1 cellular context compared by ENCODE assay signal in the genomic region with DNA sequence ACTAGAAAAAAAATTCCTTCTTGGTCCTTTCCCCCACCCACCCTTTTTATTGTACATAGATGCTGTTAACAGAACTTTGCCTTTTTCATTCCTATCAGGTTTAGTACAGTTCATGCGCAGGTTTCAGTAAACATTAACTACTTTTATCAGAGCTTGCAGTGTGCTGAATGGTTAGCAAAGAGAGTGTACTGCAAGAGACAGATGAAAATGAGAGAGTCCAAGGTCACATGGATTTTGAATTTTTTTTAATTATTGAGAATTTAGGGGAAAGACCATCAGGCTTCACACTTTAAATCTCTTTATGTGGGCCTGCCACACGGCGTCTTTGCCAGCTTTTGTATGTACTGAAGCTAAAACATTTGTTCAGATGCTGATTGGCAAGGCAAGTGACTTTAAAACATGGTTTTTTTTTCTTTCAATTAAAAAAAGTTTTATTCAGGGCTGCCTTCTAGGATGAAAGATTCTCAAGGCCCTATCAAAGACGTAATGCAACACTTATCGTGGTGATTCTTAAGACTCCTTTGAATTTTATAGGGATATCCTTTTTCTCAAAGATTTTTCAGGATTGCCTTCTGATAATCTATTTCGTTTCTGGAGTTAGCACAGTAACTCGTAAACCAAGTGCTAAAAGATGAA.
TF ChIP-seq lines count a peak whose summit lies in the region.

No MANE protein-coding gene starts in this region.

TF ChIP-seq in HepG2, 621 proteins besides CTCF, POLR2A, EP300 and RAD21 (continued from another document and continues in another):
- TF ChIP-seq, protein P1, sequence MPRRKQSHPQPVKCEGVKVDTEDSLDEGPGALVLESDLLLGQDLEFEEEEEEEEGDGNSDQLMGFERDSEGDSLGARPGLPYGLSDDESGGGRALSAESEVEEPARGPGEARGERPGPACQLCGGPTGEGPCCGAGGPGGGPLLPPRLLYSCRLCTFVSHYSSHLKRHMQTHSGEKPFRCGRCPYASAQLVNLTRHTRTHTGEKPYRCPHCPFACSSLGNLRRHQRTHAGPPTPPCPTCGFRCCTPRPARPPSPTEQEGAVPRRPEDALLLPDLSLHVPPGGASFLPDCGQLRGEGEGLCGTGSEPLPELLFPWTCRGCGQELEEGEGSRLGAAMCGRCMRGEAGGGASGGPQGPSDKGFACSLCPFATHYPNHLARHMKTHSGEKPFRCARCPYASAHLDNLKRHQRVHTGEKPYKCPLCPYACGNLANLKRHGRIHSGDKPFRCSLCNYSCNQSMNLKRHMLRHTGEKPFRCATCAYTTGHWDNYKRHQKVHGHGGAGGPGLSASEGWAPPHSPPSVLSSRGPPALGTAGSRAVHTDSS (CRISPR knock-in tag; conservative IDR thresholded peaks at IDR 0.05), result no peak
- TF ChIP-seq ZMYM4 (CRISPR knock-in tag; IDR thresholded peaks at IDR 0.05) (peak; percentile 33; the same call in 1 of the 2 replicates), ZNF569 (CRISPR knock-in tag; IDR thresholded peaks at IDR 0.05; ENCODE audit: borderline replicate concordance) (no peak), ZNF768 (CRISPR knock-in tag; IDR thresholded peaks at IDR 0.05) (no peak), ZNF83 (CRISPR knock-in tag; IDR thresholded peaks at IDR 0.05; ENCODE audit: borderline replicate concordance) (no peak), ARNTL (CRISPR knock-in tag; IDR thresholded peaks at IDR 0.05) (peak; percentile 61; the same call in 1 of the 2 replicates), JARID2 (CRISPR knock-in tag; IDR thresholded peaks at IDR 0.05; ENCODE audit: insufficient replicate concordance) (no peak), ZNF446 (CRISPR knock-in tag; IDR thresholded peaks at IDR 0.05) (no peak), HNRNPH1 (optimal IDR thresholded peaks at IDR 0.05; ENCODE audit: low read depth, low read length) (no peak), CEBPG (CRISPR knock-in tag; IDR thresholded peaks at IDR 0.05) (peak; percentile 68), ZSCAN9 (CRISPR knock-in tag; IDR thresholded peaks at IDR 0.05; ENCODE audit: borderline replicate concordance) (no peak), MIER2 (CRISPR knock-in tag; IDR thresholded peaks at IDR 0.05) (no peak), KDM2A (CRISPR knock-in tag; IDR thresholded peaks at IDR 0.05; ENCODE audit: borderline replicate concordance, low read depth) (no peak), MYC (CRISPR knock-in tag; IDR thresholded peaks at IDR 0.05; ENCODE audit: borderline replicate concordance) (no peak), ZNF761 (CRISPR knock-in tag; conservative IDR thresholded peaks at IDR 0.05) (no peak; the same call in 1 of the 2 replicates), MAF1 (CRISPR knock-in tag; IDR thresholded peaks at IDR 0.05; ENCODE audit: borderline replicate concordance) (no peak), ZC3H4 (CRISPR knock-in tag; IDR thresholded peaks at IDR 0.05; ENCODE audit: borderline replicate concordance) (no peak), ZNF10 (CRISPR knock-in tag; IDR thresholded peaks at IDR 0.05; ENCODE audit: borderline replicate concordance, low read depth) (no peak), BORCS8-MEF2B (CRISPR knock-in tag; IDR thresholded peaks at IDR 0.05) (no peak), ZNF460 (CRISPR knock-in tag; IDR thresholded peaks at IDR 0.05; ENCODE audit: borderline replicate concordance) (no peak), YY1 (IDR thresholded peaks at IDR 0.05; ENCODE audit: insufficient read depth, insufficient replicate concordance, low read depth, low read length) (no peak), ZNF205 (CRISPR knock-in tag; IDR thresholded peaks at IDR 0.05) (no peak), NAIF1 (CRISPR knock-in tag; IDR thresholded peaks at IDR 0.05; ENCODE audit: borderline replicate concordance) (no peak), CBX2 (IDR thresholded peaks at IDR 0.05; ENCODE audit: low read depth, low read length) (no peak), CBX2 (CRISPR knock-in tag; IDR thresholded peaks at IDR 0.05; ENCODE audit: low read depth) (no peak), KLF13 (CRISPR knock-in tag; IDR thresholded peaks at IDR 0.05) (no peak), PHF8 (CRISPR knock-in tag; IDR thresholded peaks at IDR 0.05) (no peak), ZNF564 (CRISPR knock-in tag; IDR thresholded peaks at IDR 0.05) (no peak; the same call in 1 of the 2 replicates), MXI1 (IDR thresholded peaks at IDR 0.05; ENCODE audit: borderline replicate concordance, low read depth, low read length) (no peak; the same call in 2 of the 3 replicates), SYNCRIP (IDR thresholded peaks at IDR 0.05; ENCODE audit: insufficient read depth, low read depth, low read length) (no peak)
- TF ChIP-seq, protein P2, sequence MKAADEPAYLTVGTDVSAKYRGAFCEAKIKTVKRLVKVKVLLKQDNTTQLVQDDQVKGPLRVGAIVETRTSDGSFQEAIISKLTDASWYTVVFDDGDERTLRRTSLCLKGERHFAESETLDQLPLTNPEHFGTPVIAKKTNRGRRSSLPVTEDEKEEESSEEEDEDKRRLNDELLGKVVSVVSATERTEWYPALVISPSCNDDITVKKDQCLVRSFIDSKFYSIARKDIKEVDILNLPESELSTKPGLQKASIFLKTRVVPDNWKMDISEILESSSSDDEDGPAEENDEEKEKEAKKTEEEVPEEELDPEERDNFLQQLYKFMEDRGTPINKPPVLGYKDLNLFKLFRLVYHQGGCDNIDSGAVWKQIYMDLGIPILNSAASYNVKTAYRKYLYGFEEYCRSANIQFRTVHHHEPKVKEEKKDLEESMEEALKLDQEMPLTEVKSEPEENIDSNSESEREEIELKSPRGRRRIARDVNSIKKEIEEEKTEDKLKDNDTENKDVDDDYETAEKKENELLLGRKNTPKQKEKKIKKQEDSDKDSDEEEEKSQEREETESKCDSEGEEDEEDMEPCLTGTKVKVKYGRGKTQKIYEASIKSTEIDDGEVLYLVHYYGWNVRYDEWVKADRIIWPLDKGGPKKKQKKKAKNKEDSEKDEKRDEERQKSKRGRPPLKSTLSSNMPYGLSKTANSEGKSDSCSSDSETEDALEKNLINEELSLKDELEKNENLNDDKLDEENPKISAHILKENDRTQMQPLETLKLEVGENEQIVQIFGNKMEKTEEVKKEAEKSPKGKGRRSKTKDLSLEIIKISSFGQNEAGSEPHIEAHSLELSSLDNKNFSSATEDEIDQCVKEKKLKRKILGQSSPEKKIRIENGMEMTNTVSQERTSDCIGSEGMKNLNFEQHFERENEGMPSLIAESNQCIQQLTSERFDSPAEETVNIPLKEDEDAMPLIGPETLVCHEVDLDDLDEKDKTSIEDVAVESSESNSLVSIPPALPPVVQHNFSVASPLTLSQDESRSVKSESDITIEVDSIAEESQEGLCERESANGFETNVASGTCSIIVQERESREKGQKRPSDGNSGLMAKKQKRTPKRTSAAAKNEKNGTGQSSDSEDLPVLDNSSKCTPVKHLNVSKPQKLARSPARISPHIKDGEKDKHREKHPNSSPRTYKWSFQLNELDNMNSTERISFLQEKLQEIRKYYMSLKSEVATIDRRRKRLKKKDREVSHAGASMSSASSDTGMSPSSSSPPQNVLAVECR (CRISPR knock-in tag; IDR thresholded peaks at IDR 0.05; ENCODE audit: borderline replicate concordance), result no peak
- TF ChIP-seq, protein P3, sequence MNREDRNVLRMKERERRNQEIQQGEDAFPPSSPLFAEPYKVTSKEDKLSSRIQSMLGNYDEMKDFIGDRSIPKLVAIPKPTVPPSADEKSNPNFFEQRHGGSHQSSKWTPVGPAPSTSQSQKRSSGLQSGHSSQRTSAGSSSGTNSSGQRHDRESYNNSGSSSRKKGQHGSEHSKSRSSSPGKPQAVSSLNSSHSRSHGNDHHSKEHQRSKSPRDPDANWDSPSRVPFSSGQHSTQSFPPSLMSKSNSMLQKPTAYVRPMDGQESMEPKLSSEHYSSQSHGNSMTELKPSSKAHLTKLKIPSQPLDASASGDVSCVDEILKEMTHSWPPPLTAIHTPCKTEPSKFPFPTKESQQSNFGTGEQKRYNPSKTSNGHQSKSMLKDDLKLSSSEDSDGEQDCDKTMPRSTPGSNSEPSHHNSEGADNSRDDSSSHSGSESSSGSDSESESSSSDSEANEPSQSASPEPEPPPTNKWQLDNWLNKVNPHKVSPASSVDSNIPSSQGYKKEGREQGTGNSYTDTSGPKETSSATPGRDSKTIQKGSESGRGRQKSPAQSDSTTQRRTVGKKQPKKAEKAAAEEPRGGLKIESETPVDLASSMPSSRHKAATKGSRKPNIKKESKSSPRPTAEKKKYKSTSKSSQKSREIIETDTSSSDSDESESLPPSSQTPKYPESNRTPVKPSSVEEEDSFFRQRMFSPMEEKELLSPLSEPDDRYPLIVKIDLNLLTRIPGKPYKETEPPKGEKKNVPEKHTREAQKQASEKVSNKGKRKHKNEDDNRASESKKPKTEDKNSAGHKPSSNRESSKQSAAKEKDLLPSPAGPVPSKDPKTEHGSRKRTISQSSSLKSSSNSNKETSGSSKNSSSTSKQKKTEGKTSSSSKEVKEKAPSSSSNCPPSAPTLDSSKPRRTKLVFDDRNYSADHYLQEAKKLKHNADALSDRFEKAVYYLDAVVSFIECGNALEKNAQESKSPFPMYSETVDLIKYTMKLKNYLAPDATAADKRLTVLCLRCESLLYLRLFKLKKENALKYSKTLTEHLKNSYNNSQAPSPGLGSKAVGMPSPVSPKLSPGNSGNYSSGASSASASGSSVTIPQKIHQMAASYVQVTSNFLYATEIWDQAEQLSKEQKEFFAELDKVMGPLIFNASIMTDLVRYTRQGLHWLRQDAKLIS (CRISPR knock-in tag; IDR thresholded peaks at IDR 0.05), result no peak
- TF ChIP-seq, protein P4, sequence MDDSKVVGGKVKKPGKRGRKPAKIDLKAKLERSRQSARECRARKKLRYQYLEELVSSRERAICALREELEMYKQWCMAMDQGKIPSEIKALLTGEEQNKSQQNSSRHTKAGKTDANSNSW (CRISPR knock-in tag; IDR thresholded peaks at IDR 0.05; ENCODE audit: borderline replicate concordance), result no peak
- TF ChIP-seq, protein P5, sequence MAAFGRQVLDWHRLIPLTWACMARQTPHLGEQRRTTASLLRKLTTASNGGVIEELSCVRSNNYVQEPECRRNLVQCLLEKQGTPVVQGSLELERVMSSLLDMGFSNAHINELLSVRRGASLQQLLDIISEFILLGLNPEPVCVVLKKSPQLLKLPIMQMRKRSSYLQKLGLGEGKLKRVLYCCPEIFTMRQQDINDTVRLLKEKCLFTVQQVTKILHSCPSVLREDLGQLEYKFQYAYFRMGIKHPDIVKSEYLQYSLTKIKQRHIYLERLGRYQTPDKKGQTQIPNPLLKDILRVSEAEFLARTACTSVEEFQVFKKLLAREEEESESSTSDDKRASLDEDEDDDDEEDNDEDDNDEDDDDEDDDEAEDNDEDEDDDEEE (CRISPR knock-in tag; IDR thresholded peaks at IDR 0.05), result no peak
- TF ChIP-seq, protein P6, sequence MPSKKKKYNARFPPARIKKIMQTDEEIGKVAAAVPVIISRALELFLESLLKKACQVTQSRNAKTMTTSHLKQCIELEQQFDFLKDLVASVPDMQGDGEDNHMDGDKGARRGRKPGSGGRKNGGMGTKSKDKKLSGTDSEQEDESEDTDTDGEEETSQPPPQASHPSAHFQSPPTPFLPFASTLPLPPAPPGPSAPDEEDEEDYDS (CRISPR knock-in tag; IDR thresholded peaks at IDR 0.05), result peak; percentile 60; the same call in 1 of the 2 replicates
- TF ChIP-seq, protein P7, sequence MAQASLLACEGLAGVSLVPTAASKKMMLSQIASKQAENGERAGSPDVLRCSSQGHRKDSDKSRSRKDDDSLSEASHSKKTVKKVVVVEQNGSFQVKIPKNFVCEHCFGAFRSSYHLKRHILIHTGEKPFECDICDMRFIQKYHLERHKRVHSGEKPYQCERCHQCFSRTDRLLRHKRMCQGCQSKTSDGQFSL (CRISPR knock-in tag; IDR thresholded peaks at IDR 0.05), result no peak
- TF ChIP-seq, protein P8, sequence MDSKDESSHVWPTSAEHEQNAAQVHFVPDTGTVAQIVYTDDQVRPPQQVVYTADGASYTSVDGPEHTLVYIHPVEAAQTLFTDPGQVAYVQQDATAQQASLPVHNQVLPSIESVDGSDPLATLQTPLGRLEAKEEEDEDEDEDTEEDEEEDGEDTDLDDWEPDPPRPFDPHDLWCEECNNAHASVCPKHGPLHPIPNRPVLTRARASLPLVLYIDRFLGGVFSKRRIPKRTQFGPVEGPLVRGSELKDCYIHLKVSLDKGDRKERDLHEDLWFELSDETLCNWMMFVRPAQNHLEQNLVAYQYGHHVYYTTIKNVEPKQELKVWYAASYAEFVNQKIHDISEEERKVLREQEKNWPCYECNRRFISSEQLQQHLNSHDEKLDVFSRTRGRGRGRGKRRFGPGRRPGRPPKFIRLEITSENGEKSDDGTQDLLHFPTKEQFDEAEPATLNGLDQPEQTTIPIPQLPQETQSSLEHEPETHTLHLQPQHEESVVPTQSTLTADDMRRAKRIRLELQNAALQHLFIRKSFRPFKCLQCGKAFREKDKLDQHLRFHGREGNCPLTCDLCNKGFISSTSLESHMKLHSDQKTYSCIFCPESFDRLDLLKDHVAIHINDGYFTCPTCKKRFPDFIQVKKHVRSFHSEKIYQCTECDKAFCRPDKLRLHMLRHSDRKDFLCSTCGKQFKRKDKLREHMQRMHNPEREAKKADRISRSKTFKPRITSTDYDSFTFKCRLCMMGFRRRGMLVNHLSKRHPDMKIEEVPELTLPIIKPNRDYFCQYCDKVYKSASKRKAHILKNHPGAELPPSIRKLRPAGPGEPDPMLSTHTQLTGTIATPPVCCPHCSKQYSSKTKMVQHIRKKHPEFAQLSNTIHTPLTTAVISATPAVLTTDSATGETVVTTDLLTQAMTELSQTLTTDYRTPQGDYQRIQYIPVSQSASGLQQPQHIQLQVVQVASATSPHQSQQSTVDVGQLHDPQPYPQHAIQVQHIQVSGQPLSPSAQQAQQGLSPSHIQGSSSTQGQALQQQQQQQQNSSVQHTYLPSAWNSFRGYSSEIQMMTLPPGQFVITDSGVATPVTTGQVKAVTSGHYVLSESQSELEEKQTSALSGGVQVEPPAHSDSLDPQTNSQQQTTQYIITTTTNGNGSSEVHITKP (CRISPR knock-in tag; IDR thresholded peaks at IDR 0.05; ENCODE audit: low read depth), result peak; percentile 53; the same call in 1 of the 2 replicates
- TF ChIP-seq, protein P9, sequence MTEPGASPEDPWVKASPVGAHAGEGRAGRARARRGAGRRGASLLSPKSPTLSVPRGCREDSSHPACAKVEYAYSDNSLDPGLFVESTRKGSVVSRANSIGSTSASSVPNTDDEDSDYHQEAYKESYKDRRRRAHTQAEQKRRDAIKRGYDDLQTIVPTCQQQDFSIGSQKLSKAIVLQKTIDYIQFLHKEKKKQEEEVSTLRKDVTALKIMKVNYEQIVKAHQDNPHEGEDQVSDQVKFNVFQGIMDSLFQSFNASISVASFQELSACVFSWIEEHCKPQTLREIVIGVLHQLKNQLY (CRISPR knock-in tag; IDR thresholded peaks at IDR 0.05), result peak; percentile 48; the same call in 1 of the 2 replicates
- TF ChIP-seq, protein P10, sequence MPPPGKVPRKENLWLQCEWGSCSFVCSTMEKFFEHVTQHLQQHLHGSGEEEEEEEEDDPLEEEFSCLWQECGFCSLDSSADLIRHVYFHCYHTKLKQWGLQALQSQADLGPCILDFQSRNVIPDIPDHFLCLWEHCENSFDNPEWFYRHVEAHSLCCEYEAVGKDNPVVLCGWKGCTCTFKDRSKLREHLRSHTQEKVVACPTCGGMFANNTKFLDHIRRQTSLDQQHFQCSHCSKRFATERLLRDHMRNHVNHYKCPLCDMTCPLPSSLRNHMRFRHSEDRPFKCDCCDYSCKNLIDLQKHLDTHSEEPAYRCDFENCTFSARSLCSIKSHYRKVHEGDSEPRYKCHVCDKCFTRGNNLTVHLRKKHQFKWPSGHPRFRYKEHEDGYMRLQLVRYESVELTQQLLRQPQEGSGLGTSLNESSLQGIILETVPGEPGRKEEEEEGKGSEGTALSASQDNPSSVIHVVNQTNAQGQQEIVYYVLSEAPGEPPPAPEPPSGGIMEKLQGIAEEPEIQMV (CRISPR knock-in tag; IDR thresholded peaks at IDR 0.05; ENCODE audit: low read depth), result no peak
